8 cellular contexts compared by ENCODE assay signal in genomic region chr11:79676396-79676795, GRCh38.
"Had no signal": no experiment of that assay in that cellular context is flagged by ENCODE, and none has a peak within 500 bp of the region (broad histone marks: within the 10 kb centered on the region; RNA-seq: fewer than 3 reads in every experiment).

No MANE protein-coding gene starts in this region.

- H3K36me3 ChIP-seq: HAP-1 had no signal

- H3K9me3 ChIP-seq: HAP-1 had no signal

- FAIRE-seq: K562 had no signal

- ATAC-seq: HCT116, K562 had no signal

- DNase-seq: GM23248, GOT3, H7, HFFc6, IMR-90 had no signal

- H3K4me3 Mint-ChIP-seq: HFFc6 had no signal

- H3K27ac Mint-ChIP-seq: HFFc6 had no signal

- H3K4me3 ChIP-seq: GM23248, HAP-1, K562 had no signal
